Comparison of ENCODE assay signal across 18 cellular contexts in the genomic region with DNA sequence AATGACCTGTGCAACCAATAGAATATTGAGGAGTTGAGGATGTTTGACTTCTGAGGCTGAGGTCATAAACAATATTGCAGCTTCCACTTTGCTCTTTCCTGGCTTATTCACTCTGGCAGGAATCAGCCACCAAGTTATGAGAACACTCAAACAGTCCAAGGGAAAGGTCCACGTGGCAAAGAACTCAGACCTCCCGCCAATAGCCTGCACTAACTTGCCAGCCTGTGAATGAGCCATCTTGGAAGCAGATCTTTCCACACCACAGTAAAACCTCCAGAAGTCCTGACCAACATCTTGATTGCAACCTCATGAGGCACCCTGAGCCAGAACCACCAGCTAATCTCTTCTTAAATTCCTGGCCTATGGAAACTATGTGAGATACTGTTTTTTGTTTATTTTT. TPM values are rescaled to one million over a fixed set of nuclear protein-coding genes. Genes with fewer than 3 reads are reported as not detected.
DNase-seq lines count a peak whose midpoint lies in the region; TF ChIP-seq lines count a peak whose summit lies in the region.
"Had no signal": no experiment of that assay in that cellular context is flagged by ENCODE, and none has a peak within 500 bp of the region (broad histone marks: within the 10 kb centered on the region; RNA-seq: fewer than 3 reads in every experiment).

No MANE protein-coding gene starts in this region.

- peaks cover 37% of the 10 kb centered on the region for H3K4me1 ChIP-seq in adipocyte (ENCODE audit: control insufficient read depth, insufficient read depth, low read length)
- H3K4me1 ChIP-seq in smooth muscle cell (ENCODE audit: low read depth): no peaks in the 10 kb centered on the region
- no peaks in the 10 kb centered on the region for H3K4me1 ChIP-seq in thyroid gland

- no peaks in the 10 kb centered on the region for H3K79me2 ChIP-seq in smooth muscle cell (ENCODE audit: low read depth)

- H3K9me3 ChIP-seq in adipocyte (ENCODE audit: control insufficient read depth, low read length): peaks cover 2% of the 10 kb centered on the region
- H3K9me3 ChIP-seq in smooth muscle cell (replicated peaks; ENCODE audit: low read depth): no peaks in the 10 kb centered on the region
- no peaks in the 10 kb centered on the region for H3K9me3 ChIP-seq in thyroid gland
- H3K9me3 ChIP-seq: body of pancreas, psoas muscle had no signal

- H3K27me3 ChIP-seq in adipocyte (replicated peaks; ENCODE audit: control insufficient read depth, insufficient read depth, low read length): no peaks in the 10 kb centered on the region
- no peaks in the 10 kb centered on the region for H3K27me3 ChIP-seq in smooth muscle cell (ENCODE audit: low read depth)
- H3K27me3 ChIP-seq in thyroid gland: no peaks in the 10 kb centered on the region
- H3K27me3 ChIP-seq: body of pancreas had no signal

- H3K27ac ChIP-seq in smooth muscle cell (ENCODE audit: low read depth) (peak overlapping the region; percentile 59), thyroid gland (no peak overlapping the region)
- H3K27ac ChIP-seq: body of pancreas, KMS-11, psoas muscle had no signal

- H3K4me3 ChIP-seq in adipocyte (ENCODE audit: low read length) (no peak overlapping the region), fibroblast of pulmonary artery (replicated peaks; ENCODE audit: low read depth, low read length) (no peak overlapping the region), smooth muscle cell (no peak overlapping the region), thyroid gland (replicated peaks in 1 of 3) (no peak overlapping the region)
- H3K4me3 ChIP-seq: body of pancreas, psoas muscle had no signal

- DNase-seq in EL: peak; percentile 70
- DNase-seq in adipocyte (ENCODE audit: low read depth): peak; percentile 76
- peak; percentile 59 for DNase-seq in fibroblast of pulmonary artery (ENCODE audit: low read depth)
- no peak for DNase-seq in smooth muscle cell (lab: John Stamatoyannopoulos, UW; ENCODE audit: unreplicated experiment)
- DNase-seq in NCI-H524 (lab: John Stamatoyannopoulos, UW): no peak
- DNase-seq in activated CD8-positive, alpha-beta memory T cell treated with anti-CD3 and anti-CD28 coated beads, Interleukin-2, amount 50 U/mL, for 4 hours: no peak
- no peak for DNase-seq in thyroid gland
- DNase-seq: activated CD4-positive, alpha-beta memory T cell treated with anti-CD3 and anti-CD28 coated beads for 36 hours; body of pancreas; effector CD8-positive, alpha-beta T cell; GF-D8; H9; NCI-H2029 treated with DMSO at 0.1 percent for 48 hours; psoas muscle; SHP77 treated with DMSO at 0.1 percent for 48 hours; stimulated activated CD4-positive, alpha-beta T cell treated with anti-CD3 and anti-CD28 coated beads, Interleukin-2, amount 100 ng/mL, for 24 hours; stimulated activated CD8-positive, alpha-beta memory T cell treated with anti-CD3 and anti-CD28 coated beads, Interleukin-4, amount 100 ng/mL, for 48 hours had no signal

- no peaks in the 10 kb centered on the region for H3K36me3 ChIP-seq in adipocyte (ENCODE audit: control insufficient read depth, insufficient read depth, low read length, severe bottlenecking)
- H3K36me3 ChIP-seq in smooth muscle cell (ENCODE audit: low read depth): no peaks in the 10 kb centered on the region
- H3K36me3 ChIP-seq in thyroid gland: no peaks in the 10 kb centered on the region

- no peaks in the 10 kb centered on the region for H4K20me1 ChIP-seq in smooth muscle cell (ENCODE audit: low read depth)

- H3K9ac ChIP-seq in adipocyte (ENCODE audit: low read length): peak overlapping the region; percentile 52
- H3K9ac ChIP-seq in smooth muscle cell (ENCODE audit: low read depth): no peak overlapping the region
- H3K9ac ChIP-seq: KMS-11 had no signal

- no peak overlapping the region for H2AFZ ChIP-seq in smooth muscle cell (ENCODE audit: low read depth)

- no peaks in the 10 kb centered on the region for H3F3A ChIP-seq in smooth muscle cell (ENCODE audit: low read depth)

- intact Hi-C loops in thyroid gland (cut with DNase I): no loop called here

- TF ChIP-seq CTCF in fibroblast of pulmonary artery (IDR thresholded peaks at IDR 0.05; ENCODE audit: low read length, missing control alignments): no peak
- no peak for TF ChIP-seq CTCF in smooth muscle cell (IDR thresholded peaks at IDR 0.05; ENCODE audit: borderline replicate concordance, insufficient read depth, poor library complexity, severe bottlenecking)
- TF ChIP-seq CTCF in thyroid gland (IDR thresholded peaks at IDR 0.05): no peak

- 17% methylated on average over 2 of the region's 2 CpGs for WGBS in smooth muscle cell (ENCODE audit: low lambda C conversion rate)
- WGBS in thyroid gland, 2 donors: 59 to 87% methylated on average over 2 of the region's 2 CpGs

- peak overlapping the region; percentile 39 for H3K4me2 ChIP-seq in smooth muscle cell
- H3K4me2 ChIP-seq: KMS-11 had no signal

- no peak for TF ChIP-seq POLR2A in thyroid gland (IDR thresholded peaks at IDR 0.05)

RNA-seq across cellular contexts. Expression of gene PICALM, which starts 22.7 kb away (rescaled TPM):
- total RNA-seq in smooth muscle cell: 420 and 421 TPM in 2 replicates
- 72.9 and 75.4 TPM in 2 replicates for polyA plus RNA-seq in smooth muscle cell
- 100 to 1,000 TPM; 198 to 320 (median 220) TPM for total RNA-seq in thyroid gland

Comparison
In these comparisons a context has a peak if more than half of its experiments do, and no peak if none do; other contexts are left out.
1. DNase-seq: peak in EL (single experiment), adipocyte (single experiment) and fibroblast of pulmonary artery (single experiment); none in smooth muscle cell (single experiment), NCI-H524 (0 of 2), activated CD8-positive, alpha-beta memory T cell treated with anti-CD3 and anti-CD28 coated beads, Interleukin-2, amount 50 U/mL, for 4 hours (single experiment) and thyroid gland (0 of 2).